ENCODE assay signal across 13 cellular contexts in the genomic region with DNA sequence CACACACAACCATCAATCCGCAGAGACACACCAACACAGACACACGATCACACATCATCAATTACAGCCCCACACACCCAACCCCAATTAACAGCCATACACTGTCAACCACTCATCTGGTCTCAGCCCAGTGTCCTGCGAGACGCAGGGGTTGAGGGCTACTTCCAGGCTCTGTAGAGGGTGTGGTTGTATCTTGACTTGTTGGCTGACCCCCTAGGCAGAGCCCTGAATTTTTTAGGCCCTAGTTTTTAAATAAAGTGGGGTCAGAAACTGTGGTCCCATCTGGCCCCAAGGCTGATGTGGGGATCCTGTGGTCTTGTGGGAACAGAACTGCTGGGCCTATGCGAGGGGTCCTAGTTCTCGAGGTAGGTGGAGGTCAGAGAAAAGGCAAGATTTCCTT. TPM values are rescaled to one million over a fixed set of nuclear protein-coding genes. Genes with fewer than 3 reads are reported as not detected.
DNase-seq lines count a peak whose midpoint lies in the region; TF ChIP-seq lines count a peak whose summit lies in the region.
"Had no signal": no experiment of that assay in that cellular context is flagged by ENCODE, and none has a peak within 500 bp of the region (broad histone marks: within the 10 kb centered on the region; RNA-seq: fewer than 3 reads in every experiment).

No MANE protein-coding gene starts in this region.

- H3K4me1 ChIP-seq in endodermal cell (ENCODE audit: control insufficient read depth, insufficient read depth, low read length) (peaks cover 8% of the 10 kb centered on the region), spleen (peaks cover 22 to 70% (median 48%) of the 10 kb centered on the region in 6 donors)

- TF ChIP-seq CTCF in RWPE1 (conservative IDR thresholded peaks at IDR 0.05; ENCODE audit: low read depth) (no peak), endodermal cell (conservative IDR thresholded peaks at IDR 0.05) (no peak), spleen (IDR thresholded peaks at IDR 0.05 in 8 of 11, conservative IDR thresholded peaks at IDR 0.05 in 3 of 11) (no peak)

- H3K36me3 Mint-ChIP-seq in endodermal cell (ENCODE audit: low read depth) = peaks cover 38% of the 10 kb centered on the region

- no peak for TF ChIP-seq POLR2A in spleen (IDR thresholded peaks at IDR 0.05)

- intact Hi-C loops in spleen (cut with DNase I; ENCODE audit: low total_unique reads) = no loop called here

- H3K36me3 ChIP-seq in endodermal cell (ENCODE audit: control insufficient read depth, insufficient read depth, low read length) = no peaks in the 10 kb centered on the region
- H3K36me3 ChIP-seq in spleen = peaks cover 0 to 71% (median 29%) of the 10 kb centered on the region in 6 donors

- H3K27me3 ChIP-seq in endodermal cell (ENCODE audit: control insufficient read depth, insufficient read depth, low read length, poor library complexity, severe bottlenecking) = no peaks in the 10 kb centered on the region
- no peaks in the 10 kb centered on the region for H3K27me3 ChIP-seq in spleen (replicated peaks in 1 of 7)
- H3K27me3 ChIP-seq: transverse colon had no signal

- no peak overlapping the region for H3K4me3 ChIP-seq in endodermal cell (ENCODE audit: low read length)
- no peak overlapping the region for H3K4me3 ChIP-seq in spleen

- WGBS in endodermal cell (ENCODE audit: insufficient coverage in 1 of 2, insufficient read length in 1 of 2), 2 experiments = 85 to 100% methylated on average over 1 to 6 of the region's 6 CpGs
- 87 to 94% (median 91%) methylated on average over 6 of the region's 6 CpGs for WGBS in spleen, 5 donors

- H3K27ac Mint-ChIP-seq in endodermal cell = no peak overlapping the region

- H3K27ac ChIP-seq in RWPE1 (peak overlapping the region; percentile 41), endodermal cell (ENCODE audit: low read depth, low read length) (no peak overlapping the region), spleen (peak overlapping the region in 1 of 8 donors; percentile 96)

- H3K9me3 ChIP-seq in endodermal cell (ENCODE audit: control insufficient read depth, low read length) = no peaks in the 10 kb centered on the region
- no peaks in the 10 kb centered on the region for H3K9me3 ChIP-seq in spleen
- H3K9me3 ChIP-seq: transverse colon had no signal

- no peaks in the 10 kb centered on the region for H3K27me3 Mint-ChIP-seq in endodermal cell (ENCODE audit: insufficient read depth)

- peak; percentile 63 for DNase-seq in activated effector memory CD4-positive, alpha-beta T cell treated with anti-CD3 and anti-CD28 coated beads, Interleukin-2, amount 50 U/mL, for 16 hours
- DNase-seq in activated effector memory CD4-positive, alpha-beta T cell treated with Interleukin-2 at 50 U/mL for 16 hours = no peak
- no peak for DNase-seq in RWPE1 (ENCODE audit: low spot score)
- DNase-seq in endodermal cell = peak; percentile 34
- peak; percentile 64 for DNase-seq in spleen
- DNase-seq in foreskin melanocyte = no peak
- DNase-seq in mesenteric fat pad (ENCODE audit: low spot score) = no peak
- no peak for DNase-seq in anterior cingulate cortex (lab: John Stamatoyannopoulos, UW)
- DNase-seq: activated T-cell treated with anti-CD3 and anti-CD28 coated beads, Interleukin-2, amount 50 U/mL, for 72 hours; NCI-H2081 treated with DMSO at 0.1 percent for 48 hours; SIG-M5; transverse colon had no signal

- no peak overlapping the region for H3K9ac ChIP-seq in endodermal cell (ENCODE audit: extremely low read depth, low read length, poor library complexity, severe bottlenecking)

- no peak overlapping the region for H3K4me3 Mint-ChIP-seq in endodermal cell

- CTCF ChIA-PET in RWPE1 (lab: Yijun Ruan, JAX) = no interaction called here

- POLR2A ChIA-PET in RWPE1 (lab: Yijun Ruan, JAX; ENCODE audit: low non-redundant PET) = no interaction called here

- H3K9me3 Mint-ChIP-seq in endodermal cell = no peaks in the 10 kb centered on the region
- H3K9me3 Mint-ChIP-seq: activated T-cell treated with anti-CD3 and anti-CD28 coated beads, Interleukin-2, amount 50 U/mL, for 72 hours had no signal

- peaks cover 21% of the 10 kb centered on the region for H3K4me1 Mint-ChIP-seq in endodermal cell

RNA-seq across cellular contexts. Expression of a gene that starts 9.2 kb away (rescaled TPM):
- 10 to 100 TPM; 16.0 to 21.3 TPM for total RNA-seq in endodermal cell
- polyA plus RNA-seq in endodermal cell (2013, experiment 1 of 2) = 4.4 TPM
- 3.5 TPM for polyA plus RNA-seq in endodermal cell (2013, experiment 2 of 2)
- 10 to 100 TPM; 14.4 to 23.4 (median 16.1) TPM for total RNA-seq in spleen
- polyA plus RNA-seq in spleen = 10 to 100 TPM; 19.2 to 21.5 (median 20.1) TPM
- 4.3 TPM for total RNA-seq in mesenteric fat pad

RNA-seq across cellular contexts. Expression of a gene that starts 29.6 kb away (rescaled TPM):
- total RNA-seq in endodermal cell (10 to 100 TPM; 54.3 to 66.6 TPM), spleen (10 to 100 TPM; 16.3 to 24.0 (median 20.8) TPM), mesenteric fat pad (18.5 TPM)
- polyA plus RNA-seq in endodermal cell (2013, experiment 1 of 2) = 45.4 TPM
- polyA plus RNA-seq in endodermal cell (2013, experiment 2 of 2) = 46.2 TPM
- 10 to 100 TPM; 11.8 to 13.3 (median 12.7) TPM for polyA plus RNA-seq in spleen

RNA-seq across cellular contexts. Expression of a gene that starts 39.2 kb away (rescaled TPM):
- total RNA-seq in endodermal cell (1 to 10 TPM; 3.9 to 6.0 TPM), spleen (1 to 10 TPM in 5 of 7 donors, under 1 TPM in 2; 0.52 to 2.3 (median 1.5) TPM), mesenteric fat pad (1.9 TPM)
- 1.5 TPM for polyA plus RNA-seq in endodermal cell (2013, experiment 1 of 2)
- polyA plus RNA-seq in endodermal cell (2013, experiment 2 of 2) = 0.83 TPM
- under 1 TPM; 0.36 to 0.57 (median 0.42) TPM for polyA plus RNA-seq in spleen
- total RNA-seq: pulmonary artery endothelial cell had no signal

Comparison
In these comparisons a context has a peak if more than half of its experiments do, and no peak if none do; other contexts are left out.
1. DNase-seq: peak in activated effector memory CD4-positive, alpha-beta T cell treated with anti-CD3 and anti-CD28 coated beads, Interleukin-2, amount 50 U/mL, for 16 hours (single experiment), endodermal cell (single experiment) and spleen (single experiment); none in activated effector memory CD4-positive, alpha-beta T cell treated with Interleukin-2 at 50 U/mL for 16 hours (single experiment), RWPE1 (single experiment), foreskin melanocyte (single experiment), mesenteric fat pad (single experiment) and anterior cingulate cortex (0 of 58).